17 cellular contexts compared by ENCODE assay signal in genomic region chr7:107528461-107528860, GRCh38. TPM values are rescaled to one million over a fixed set of nuclear protein-coding genes. Genes with fewer than 3 reads are reported as not detected.
DNase-seq lines count a peak whose midpoint lies in the region; ATAC-seq, FAIRE-seq and TF ChIP-seq lines count a peak whose summit lies in the region.
"Had no signal": no experiment of that assay in that cellular context is flagged by ENCODE, and none has a peak within 500 bp of the region (broad histone marks: within the 10 kb centered on the region; RNA-seq: fewer than 3 reads in every experiment).

No MANE protein-coding gene starts in this region.

- no peak overlapping the region for H3K9ac ChIP-seq in endothelial cell of umbilical vein (replicated peaks; ENCODE audit: extremely low read depth, insufficient read depth, low read length)

- H3K36me3 ChIP-seq in endothelial cell of umbilical vein (ENCODE audit: control insufficient read depth in 2 of 2, extremely low read depth in 1 of 2, insufficient read depth in 2 of 2, low read length in 2 of 2) (peaks cover 0 to 2% of the 10 kb centered on the region in 2 experiments), ovary (no peaks in the 10 kb centered on the region), testis (ENCODE audit: low read depth, missing control alignments) (no peaks in the 10 kb centered on the region)

- TF ChIP-seq POLR2A in endothelial cell of umbilical vein (IDR thresholded peaks at IDR 0.05; ENCODE audit: low read depth, low read length) (no peak), ovary (IDR thresholded peaks at IDR 0.05) (no peak), testis (IDR thresholded peaks at IDR 0.05) (no peak)

- no peaks in the 10 kb centered on the region for H3K9me1 ChIP-seq in endothelial cell of umbilical vein (replicated peaks; ENCODE audit: control insufficient read depth, extremely low read depth, insufficient read depth, low read length)

- POLR2A ChIA-PET in endothelial cell of umbilical vein (lab: Charles Lee) = no interaction called here

- H3K9me3 ChIP-seq in endothelial cell of umbilical vein (replicated peaks; ENCODE audit: control insufficient read depth, insufficient read depth, low read length) = no peaks in the 10 kb centered on the region
- H3K9me3 ChIP-seq in ovary = no peaks in the 10 kb centered on the region
- no peaks in the 10 kb centered on the region for H3K9me3 ChIP-seq in testis

- DNase-seq in Daoy (ENCODE audit: low read depth) (peak; percentile 43), RPMI7951 (ENCODE audit: low read depth) (peak; percentile 83), endothelial cell of umbilical vein (ENCODE audit: low read depth, low spot score) (peak; percentile 32), myocyte (ENCODE audit: low read depth) (peak; percentile 10), ovary (no peak), testis (no peak)
- no peak for DNase-seq in effector CD4-positive, alpha-beta T cell
- DNase-seq: activated CD4-positive, alpha-beta memory T cell treated with anti-CD3 and anti-CD28 coated beads for 36 hours; CD4-positive, CD25-positive, alpha-beta regulatory T cell; erythroblast; NCI-H1105 treated with DMSO at 0.1 percent for 48 hours; NCI-H510A treated with DMSO at 0.1 percent for 48 hours; stimulated activated CD4-positive, alpha-beta T cell treated with anti-CD3 and anti-CD28 coated beads, Interleukin-2, amount 100 ng/mL, for 24 hours; T1000 had no signal

- H3K4me1 ChIP-seq in endothelial cell of umbilical vein (ENCODE audit: control insufficient read depth, extremely low read depth, insufficient read depth, low read length) = peaks cover 5% of the 10 kb centered on the region
- H3K4me1 ChIP-seq in ovary (ENCODE audit: insufficient read depth) = no peaks in the 10 kb centered on the region
- no peaks in the 10 kb centered on the region for H3K4me1 ChIP-seq in testis

- peak overlapping the region; percentile 17 for H3K4me2 ChIP-seq in endothelial cell of umbilical vein (ENCODE audit: insufficient read depth, low read length)

- CTCF ChIA-PET in endothelial cell of umbilical vein (lab: Charles Lee) = interaction anchor here (0.9 kb wide), 1 partner anchor 311 kb away, joined by 3 read pairs; no protein-coding TSS in a partner anchor

- H3K27ac ChIP-seq in endothelial cell of umbilical vein (ENCODE audit: insufficient read depth, low read depth, low read length) = no peak overlapping the region
- H3K27ac ChIP-seq in ovary = no peak overlapping the region
- H3K27ac ChIP-seq in testis = no peak overlapping the region

- intact Hi-C loops in endothelial cell of umbilical vein (cut with micrococcal nuclease) (no loop called here), ovary (cut with DNase I) (no loop called here), testis (cut with DNase I; ENCODE audit: low total_unique reads) (no loop called here)

- no peak for ATAC-seq in HG03196 (IDR thresholded peaks at IDR 0.05; ENCODE audit: unreplicated experiment)

- no TSS peak for BruUV-seq in endothelial cell of umbilical vein (replicated peaks; lab: Mats Ljungman, UMichigan)

- H3K4me3 ChIP-seq in endothelial cell of umbilical vein (replicated peaks in 1 of 3; ENCODE audit: insufficient read depth in 1 of 3, low read depth in 1 of 3, low read length in 3 of 3) (no peak overlapping the region), ovary (no peak overlapping the region), testis (no peak overlapping the region)

- H3K27me3 ChIP-seq in endothelial cell of umbilical vein (ENCODE audit: control insufficient read depth in 2 of 2, insufficient read depth in 2 of 2, low read length in 2 of 2) (no peaks in the 10 kb centered on the region), ovary (no peaks in the 10 kb centered on the region), testis (no peaks in the 10 kb centered on the region)

- no peaks in the 10 kb centered on the region for H4K20me1 ChIP-seq in endothelial cell of umbilical vein (replicated peaks; ENCODE audit: control insufficient read depth, extremely low read depth, insufficient read depth, low read length)

- dilution Hi-C loops in endothelial cell of umbilical vein (cut with MboI; ENCODE audit: extremely low pct_ligation_motif_present, low sequenced_read_pairs) = no loop called here

- H3K79me2 ChIP-seq in endothelial cell of umbilical vein (ENCODE audit: control insufficient read depth, insufficient read depth, low read length) = peaks cover 3% of the 10 kb centered on the region

- H2AFZ ChIP-seq in endothelial cell of umbilical vein (ENCODE audit: low read depth, low read length) = no peak overlapping the region

- FAIRE-seq in endothelial cell of umbilical vein (lab: Jason Lieb, UNC) = no peak

- TF ChIP-seq EP300 in ovary (IDR thresholded peaks at IDR 0.05) = no peak

- no peak for TF ChIP-seq CTCF in endothelial cell of umbilical vein (IDR thresholded peaks at IDR 0.05; ENCODE audit: extremely low read depth in 1 of 2, insufficient read depth in 1 of 2, low read depth in 1 of 2, low read length in 2 of 2)
- TF ChIP-seq CTCF in ovary (IDR thresholded peaks at IDR 0.05) = no peak
- no peak for TF ChIP-seq CTCF in testis (IDR thresholded peaks at IDR 0.05)

TF ChIP-seq in endothelial cell of umbilical vein, 7 proteins besides CTCF, POLR2A, EP300 and RAD21 (continues in another document):
- TF ChIP-seq MYC (IDR thresholded peaks at IDR 0.05; ENCODE audit: low read depth, low read length) = no peak

RNA-seq across cellular contexts. Expression of gene COG5, which starts 35.3 kb away (rescaled TPM):
- 50.6 and 72.6 TPM in 2 replicates for total RNA-seq in Daoy (2014; rRNA removed; shearing (Covaris generic))
- 20.5 and 21.5 TPM in 2 replicates for total RNA-seq in RPMI7951 (2014; rRNA removed; shearing (Covaris generic))
- total RNA-seq in endothelial cell of umbilical vein (42.4 and 45.3 TPM in 2 replicates), myocyte (51.4 and 69.9 TPM in 2 replicates), ovary (10 to 100 TPM; 32.7 to 49.7 (median 38.4) TPM), testis (10 to 100 TPM; 70.6 to 76.1 TPM)
- polyA plus RNA-seq in endothelial cell of umbilical vein (18.0 and 18.8 TPM in 2 replicates), ovary (10 to 100 TPM; 10.3 to 31.2 TPM), testis (ENCODE audit: insufficient read depth, low read depth, low replicate concordance) (27.1 TPM)
- 18.9 and 20.1 TPM in 2 replicates for polyA plus RNA-seq in endothelial cell of umbilical vein (2011; cell fraction: cytosol; rRNA removed)
- polyA plus RNA-seq in endothelial cell of umbilical vein (2011; cell fraction: nucleus; rRNA removed) = 45.6 and 45.8 TPM in 2 replicates
- 25.6 and 29.6 TPM in 2 replicates for polyA plus RNA-seq in endothelial cell of umbilical vein (2012)
- polyA minus RNA-seq in endothelial cell of umbilical vein = 66.6 and 71.3 TPM in 2 replicates
- 15.0 TPM for polyA minus RNA-seq in endothelial cell of umbilical vein (2011; cell fraction: cytosol; rRNA and poly(A)+ RNA removed)
- polyA minus RNA-seq in endothelial cell of umbilical vein (2011; cell fraction: nucleus; rRNA and poly(A)+ RNA removed) = 117 and 138 TPM in 2 replicates
- 27.9 TPM for polyA plus RNA-seq in myocyte (2012)

RNA-seq across cellular contexts. Expression of gene DUS4L, which starts 35.3 kb away (rescaled TPM):
- 19.3 and 20.9 TPM in 2 replicates for total RNA-seq in Daoy (2014; rRNA removed; shearing (Covaris generic))
- total RNA-seq in RPMI7951 (2014; rRNA removed; shearing (Covaris generic)) = 10.7 and 11.9 TPM in 2 replicates
- 9.6 and 9.8 TPM in 2 replicates for total RNA-seq in endothelial cell of umbilical vein
- polyA plus RNA-seq in endothelial cell of umbilical vein = 1.7 and 2.5 TPM in 2 replicates
- polyA plus RNA-seq in endothelial cell of umbilical vein (2011; cell fraction: cytosol; rRNA removed) = 3.0 and 3.3 TPM in 2 replicates
- 6.7 and 11.2 TPM in 2 replicates for polyA plus RNA-seq in endothelial cell of umbilical vein (2011; cell fraction: nucleus; rRNA removed)
- 4.7 and 6.5 TPM in 2 replicates for polyA plus RNA-seq in endothelial cell of umbilical vein (2012)
- 4.1 and 6.2 TPM in 2 replicates for polyA minus RNA-seq in endothelial cell of umbilical vein
- polyA minus RNA-seq in endothelial cell of umbilical vein (2011; cell fraction: cytosol; rRNA and poly(A)+ RNA removed) = 4.6 TPM
- polyA minus RNA-seq in endothelial cell of umbilical vein (2011; cell fraction: nucleus; rRNA and poly(A)+ RNA removed) = 11.2 and 15.1 TPM in 2 replicates
- 14.1 and 14.2 TPM in 2 replicates for total RNA-seq in myocyte
- polyA plus RNA-seq in myocyte (2012) = 6.6 TPM
- 1 to 10 TPM; 4.4 to 8.1 (median 5.4) TPM for total RNA-seq in ovary
- 1 to 10 TPM; 4.6 to 5.2 TPM for polyA plus RNA-seq in ovary
- 10 to 100 TPM; 19.5 to 30.2 TPM for total RNA-seq in testis
- polyA plus RNA-seq in testis (ENCODE audit: insufficient read depth, low read depth, low replicate concordance) = 9.5 TPM

RNA-seq across cellular contexts. Expression of gene BCAP29, which starts 51.6 kb away (rescaled TPM):
- 197 and 279 TPM in 2 replicates for total RNA-seq in Daoy (2014; rRNA removed; shearing (Covaris generic))
- total RNA-seq in RPMI7951 (2014; rRNA removed; shearing (Covaris generic)) = 115 and 138 TPM in 2 replicates
- total RNA-seq in endothelial cell of umbilical vein (162 and 175 TPM in 2 replicates), myocyte (152 and 181 TPM in 2 replicates), ovary (10 to 100 TPM; 33.9 to 70.9 (median 53.6) TPM), testis (100 to 1,000 TPM; 114 to 134 TPM)
- polyA plus RNA-seq in endothelial cell of umbilical vein (53.1 and 122 TPM in 2 replicates), ovary (10 to 100 TPM; 30.0 to 42.5 TPM), testis (ENCODE audit: insufficient read depth, low read depth, low replicate concordance) (121 TPM)
- 64.2 and 76.0 TPM in 2 replicates for polyA plus RNA-seq in endothelial cell of umbilical vein (2011; cell fraction: cytosol; rRNA removed)
- 67.1 and 94.5 TPM in 2 replicates for polyA plus RNA-seq in endothelial cell of umbilical vein (2011; cell fraction: nucleus; rRNA removed)
- 171 and 188 TPM in 2 replicates for polyA plus RNA-seq in endothelial cell of umbilical vein (2012)
- polyA minus RNA-seq in endothelial cell of umbilical vein = 52.2 and 62.7 TPM in 2 replicates
- 13.1 TPM for polyA minus RNA-seq in endothelial cell of umbilical vein (2011; cell fraction: cytosol; rRNA and poly(A)+ RNA removed)
- 82.6 and 85.4 TPM in 2 replicates for polyA minus RNA-seq in endothelial cell of umbilical vein (2011; cell fraction: nucleus; rRNA and poly(A)+ RNA removed)
- polyA plus RNA-seq in myocyte (2012) = 38.8 TPM

RNA-seq across cellular contexts. Expression of gene GPR22, which starts 58.6 kb away (rescaled TPM):
- not detected in 2 replicates for total RNA-seq in Daoy (2014; rRNA removed; shearing (Covaris generic))
- total RNA-seq in RPMI7951 (2014; rRNA removed; shearing (Covaris generic)) = not detected in 2 replicates
- total RNA-seq in endothelial cell of umbilical vein (not detected in 2 replicates), myocyte (not detected in 2 replicates), ovary (not detected), testis (not detected)
- polyA plus RNA-seq in endothelial cell of umbilical vein (not detected in 2 replicates), ovary (not detected), testis (ENCODE audit: insufficient read depth, low read depth, low replicate concordance) (0.11 TPM)
- 0.01 TPM in 1 of 2 replicates, not detected in the other for polyA plus RNA-seq in endothelial cell of umbilical vein (2011; cell fraction: cytosol; rRNA removed)
- polyA plus RNA-seq in endothelial cell of umbilical vein (2011; cell fraction: nucleus; rRNA removed) = not detected in 2 replicates
- 0.05 TPM in 1 of 2 replicates, not detected in the other for polyA plus RNA-seq in endothelial cell of umbilical vein (2012)
- not detected in 2 replicates for polyA minus RNA-seq in endothelial cell of umbilical vein
- not detected for polyA minus RNA-seq in endothelial cell of umbilical vein (2011; cell fraction: cytosol; rRNA and poly(A)+ RNA removed)
- not detected in 2 replicates for polyA minus RNA-seq in endothelial cell of umbilical vein (2011; cell fraction: nucleus; rRNA and poly(A)+ RNA removed)
- polyA plus RNA-seq in myocyte (2012) = 0.16 TPM
- total RNA-seq: activated CD4-positive, alpha-beta memory T cell treated with anti-CD3 and anti-CD28 coated beads for 36 hours; activated T-helper 2 cell treated with anti-CD3 and anti-CD28 coated beads, Interferon-gamma antibody, Interleukin-2, Interleukin-4, amounts not matched to agents 10 μg/mL and 5 μg/mL and 100 μg/mL, durations not matched to agents 14 hours and 24 hours and 36 hours; CD4-positive, CD25-positive, alpha-beta regulatory T cell; mucosa of gallbladder had no signal

Comparison
In these comparisons a context has a peak if more than half of its experiments do, and no peak if none do; other contexts are left out.
1. DNase-seq: peak in Daoy (single experiment), RPMI7951 (single experiment), endothelial cell of umbilical vein (single experiment) and myocyte (single experiment); none in effector CD4-positive, alpha-beta T cell (single experiment), ovary (0 of 5) and testis (single experiment).